In the genomic region with DNA sequence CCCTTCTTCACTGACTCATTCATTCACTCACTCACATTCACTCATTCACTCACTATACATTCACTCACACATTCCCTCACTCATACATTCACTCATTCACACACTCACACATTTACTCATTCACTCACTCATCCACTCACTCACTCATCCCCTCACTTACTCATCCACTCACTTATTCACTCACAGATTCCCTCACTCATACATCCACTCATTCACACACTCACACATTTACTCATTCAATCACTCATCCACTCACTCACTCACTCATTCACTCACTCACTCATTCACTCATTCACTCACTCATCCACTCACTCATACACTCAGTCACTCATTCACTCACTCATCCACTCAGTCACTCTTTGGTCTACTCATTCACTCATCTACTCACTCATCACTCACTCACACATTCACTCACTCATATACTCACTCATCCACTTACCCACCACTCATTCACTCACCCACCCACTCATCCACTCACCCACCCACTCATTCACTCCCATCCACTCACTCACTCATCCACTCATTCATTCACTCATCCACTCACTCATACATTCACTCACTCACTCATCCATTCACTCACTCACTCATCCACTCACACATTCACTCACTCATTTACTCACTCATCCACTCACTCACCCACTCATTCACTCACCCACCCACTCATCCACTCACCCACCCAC, we compare ENCODE assay signal across 1 cellular context.
A peak's percentile ranks its signal among the peaks of the same experiment; 100 is the strongest.
TF ChIP-seq lines count a peak whose summit lies in the region.

No MANE protein-coding gene starts in this region.

TF ChIP-seq in HepG2, 621 proteins besides CTCF, POLR2A, EP300 and RAD21:
- TF ChIP-seq ASH2L (IDR thresholded peaks at IDR 0.05; ENCODE audit: insufficient read length, low read depth, low read length): peak; percentile 57
- TF ChIP-seq GATAD2A (CRISPR knock-in tag; IDR thresholded peaks at IDR 0.05): no peak
